Comparison of ENCODE assay signal across 14 cellular contexts in genomic region chr10:59323036-59323459, GRCh38. TPM values are rescaled to one million over a fixed set of nuclear protein-coding genes. Genes with fewer than 3 reads are reported as not detected.
A peak's percentile ranks its signal among the peaks of the same experiment; 100 is the strongest.
DNase-seq lines count a peak whose midpoint lies in the region; ATAC-seq and TF ChIP-seq lines count a peak whose summit lies in the region.
"Had no signal": no experiment of that assay in that cellular context is flagged by ENCODE, and none has a peak within 500 bp of the region (broad histone marks: within the 10 kb centered on the region; RNA-seq: fewer than 3 reads in every experiment).

No MANE protein-coding gene starts in this region.

- ATAC-seq in mucosa of descending colon (peak; percentile 90), HG03108 (IDR thresholded peaks at IDR 0.05; ENCODE audit: unreplicated experiment) (no peak), GM18498 (IDR thresholded peaks at IDR 0.05; ENCODE audit: unreplicated experiment) (no peak), HG03196 (IDR thresholded peaks at IDR 0.05; ENCODE audit: unreplicated experiment) (no peak)
- ATAC-seq: stimulated activated naive B cell treated with anti-CD40 and anti-IgM and Interleukin-4, amounts not matched to agents 10 μg/mL and 1 μg/mL and 100 μg/mL, for 72 hours had no signal

- peak; percentile 32 for DNase-seq in NCI-H2196 (lab: John Stamatoyannopoulos, UW; ENCODE audit: unreplicated experiment)
- peak; percentile 1 for DNase-seq in choroid plexus epithelial cell (ENCODE audit: low read depth)
- peak in 2 of 3 donors; percentile 18 to 27 for DNase-seq in mucosa of descending colon
- DNase-seq in stromal cell of bone marrow (ENCODE audit: low read depth) = peak; percentile 18
- no peak for DNase-seq in NCI-H526 (lab: John Stamatoyannopoulos, UW)
- DNase-seq: activated gamma-delta T cell; CD4-positive, CD25-positive, alpha-beta regulatory T cell; KBM-7; Peyer's patch; stimulated activated CD4-positive, alpha-beta T cell treated with anti-CD3 and anti-CD28 coated beads, Interleukin-2, amount 100 ng/mL, for 24 hours; stimulated activated naive B cell treated with anti-CD40 and anti-IgM and Interleukin-4, amounts not matched to agents 10 μg/mL and 1 μg/mL and 100 μg/mL, for 72 hours had no signal

- peaks cover 11% of the 10 kb centered on the region for H3K4me1 ChIP-seq in mucosa of descending colon (ENCODE audit: low read depth)
- H3K4me1 ChIP-seq: Peyer's patch had no signal

- H3K36me3 ChIP-seq in mucosa of descending colon (ENCODE audit: low read depth) = no peaks in the 10 kb centered on the region
- H3K36me3 ChIP-seq: Peyer's patch had no signal

- H3K4me3 ChIP-seq in choroid plexus epithelial cell (ENCODE audit: low read depth, low read length) = no peak overlapping the region
- no peak overlapping the region for H3K4me3 ChIP-seq in mucosa of descending colon
- H3K4me3 ChIP-seq: Peyer's patch had no signal

- no peaks in the 10 kb centered on the region for H3K9me3 ChIP-seq in mucosa of descending colon
- H3K9me3 ChIP-seq: Peyer's patch had no signal

- intact Hi-C loops in mucosa of descending colon (cut with DNase I, micrococcal nuclease) = no loop called here

- TF ChIP-seq CTCF in choroid plexus epithelial cell (conservative IDR thresholded peaks at IDR 0.05; ENCODE audit: low read depth, low read length) (no peak), mucosa of descending colon (IDR thresholded peaks at IDR 0.05) (no peak)

RNA-seq across cellular contexts. Expression of gene FAM13C, which starts 39.3 kb away (rescaled TPM):
- 10 to 100 TPM in 1 of 3 donors, 1 to 10 TPM in 2; 4.2 to 18.8 (median 6.5) TPM for total RNA-seq in mucosa of descending colon
- total RNA-seq: CD4-positive, CD25-positive, alpha-beta regulatory T cell had no signal

Comparison
In these comparisons a context has a peak if more than half of its experiments do, and no peak if none do; other contexts are left out.
1. DNase-seq: peak in NCI-H2196 (single experiment), choroid plexus epithelial cell (single experiment), mucosa of descending colon (2 of 3) and stromal cell of bone marrow (single experiment); none in NCI-H526 (0 of 2).